ENCODE assay signal across 15 cellular contexts in the genomic region with DNA sequence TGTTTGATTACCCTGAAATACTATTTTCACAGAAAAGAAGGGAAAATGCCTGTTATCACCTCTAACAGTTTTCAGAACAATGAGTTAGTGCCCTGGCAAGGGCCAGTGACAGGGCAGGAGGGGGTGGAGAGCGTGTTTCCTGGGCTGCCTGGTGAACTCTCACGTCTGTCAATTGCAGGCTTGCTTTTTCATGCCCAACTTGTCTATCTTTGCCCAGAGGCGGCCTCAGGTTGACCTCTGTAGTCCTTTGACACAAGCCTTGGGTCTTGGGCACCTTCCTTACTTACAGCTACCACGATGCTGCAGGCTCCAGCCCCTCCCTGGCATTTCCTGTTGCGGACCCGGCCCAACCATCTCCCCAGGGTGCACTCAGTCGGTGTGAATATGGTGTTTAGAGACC. TPM values are rescaled to one million over a fixed set of nuclear protein-coding genes. Genes with fewer than 3 reads are reported as not detected.
DNase-seq lines count a peak whose midpoint lies in the region; ATAC-seq and TF ChIP-seq lines count a peak whose summit lies in the region.
"Had no signal": no experiment of that assay in that cellular context is flagged by ENCODE, and none has a peak within 500 bp of the region (broad histone marks: within the 10 kb centered on the region; RNA-seq: fewer than 3 reads in every experiment).

No MANE protein-coding gene starts in this region.

- intact Hi-C loops in dorsolateral prefrontal cortex (cut with DNase I) = no loop called here

- H3K4me3 Mint-ChIP-seq in activated naive CD4-positive, alpha-beta T cell treated with anti-CD3 and anti-CD28 coated beads, Interleukin-2, amount 10 ng/mL, durations not matched to agents 7 days and 5 days = no peak overlapping the region
- H3K4me3 Mint-ChIP-seq in stimulated activated effector memory CD8-positive, alpha-beta T cell treated with anti-CD3 and anti-CD28 coated beads, Interleukin-12 subunit alpha, Interleukin-12 subunit beta, amount 100 ng/mL, for 72 hours = no peak overlapping the region
- H3K4me3 Mint-ChIP-seq: central memory CD8-positive, alpha-beta T cell had no signal

- no peaks in the 10 kb centered on the region for H3K27me3 Mint-ChIP-seq in activated naive CD4-positive, alpha-beta T cell treated with anti-CD3 and anti-CD28 coated beads, Interleukin-2, amount 10 ng/mL, durations not matched to agents 7 days and 5 days
- H3K27me3 Mint-ChIP-seq: central memory CD8-positive, alpha-beta T cell had no signal

- no peak overlapping the region for H3K4me3 ChIP-seq in RWPE2 (ENCODE audit: severe bottlenecking)
- H3K4me3 ChIP-seq in dorsolateral prefrontal cortex = no peak overlapping the region
- H3K4me3 ChIP-seq: psoas muscle had no signal

- TF ChIP-seq CTCF in RWPE2 (IDR thresholded peaks at IDR 0.05; ENCODE audit: poor library complexity, severe bottlenecking) (no peak), dorsolateral prefrontal cortex (IDR thresholded peaks at IDR 0.05 in 54 of 56, conservative IDR thresholded peaks at IDR 0.05 in 2 of 56; ENCODE audit: low read depth in 1 of 56, partially characterized antibody in 56 of 56) (no peak)

- H3K27ac Mint-ChIP-seq in activated naive CD4-positive, alpha-beta T cell treated with anti-CD3 and anti-CD28 coated beads, Interleukin-2, amount 10 ng/mL, durations not matched to agents 7 days and 5 days = peak overlapping the region; percentile 94
- H3K27ac Mint-ChIP-seq in stimulated activated effector memory CD8-positive, alpha-beta T cell treated with anti-CD3 and anti-CD28 coated beads, Interleukin-12 subunit alpha, Interleukin-12 subunit beta, amount 100 ng/mL, for 72 hours = peak overlapping the region; percentile 77

- H3K27ac ChIP-seq in RWPE2 (ENCODE audit: poor library complexity, severe bottlenecking) (peak overlapping the region; percentile 80), dorsolateral prefrontal cortex (peak overlapping the region in 1 of 59 donors; percentile 37)
- H3K27ac ChIP-seq: psoas muscle had no signal

- H3K27me3 ChIP-seq in RWPE2 (ENCODE audit: insufficient read depth, poor library complexity, severe bottlenecking) (no peaks in the 10 kb centered on the region), dorsolateral prefrontal cortex (no peaks in the 10 kb centered on the region)
- H3K27me3 ChIP-seq: BE2C had no signal

- peaks cover 26% of the 10 kb centered on the region for H3K36me3 Mint-ChIP-seq in activated naive CD4-positive, alpha-beta T cell treated with anti-CD3 and anti-CD28 coated beads, Interleukin-2, amount 10 ng/mL, durations not matched to agents 7 days and 5 days
- H3K36me3 Mint-ChIP-seq in stimulated activated effector memory CD8-positive, alpha-beta T cell treated with anti-CD3 and anti-CD28 coated beads, Interleukin-12 subunit alpha, Interleukin-12 subunit beta, amount 100 ng/mL, for 72 hours = peaks cover 28% of the 10 kb centered on the region

- peaks cover 67% of the 10 kb centered on the region for H3K4me1 Mint-ChIP-seq in activated naive CD4-positive, alpha-beta T cell treated with anti-CD3 and anti-CD28 coated beads, Interleukin-2, amount 10 ng/mL, durations not matched to agents 7 days and 5 days
- H3K4me1 Mint-ChIP-seq in stimulated activated effector memory CD8-positive, alpha-beta T cell treated with anti-CD3 and anti-CD28 coated beads, Interleukin-12 subunit alpha, Interleukin-12 subunit beta, amount 100 ng/mL, for 72 hours = peaks cover 34% of the 10 kb centered on the region

- H3K36me3 ChIP-seq in RWPE2 (ENCODE audit: low read depth) = peaks cover 24% of the 10 kb centered on the region

- peak; percentile 54 for ATAC-seq in RWPE2 (ENCODE audit: low read depth)
- no peak for ATAC-seq in stimulated activated effector memory CD8-positive, alpha-beta T cell treated with anti-CD3 and anti-CD28 coated beads, Interleukin-12 subunit alpha, Interleukin-12 subunit beta, amount 100 ng/mL, for 72 hours
- ATAC-seq: psoas muscle had no signal

- peak; percentile 43 for DNase-seq in activated naive CD4-positive, alpha-beta T cell treated with anti-CD3 and anti-CD28 coated beads, Interleukin-2, amount 10 ng/mL, durations not matched to agents 7 days and 5 days
- DNase-seq in activated naive CD4-positive, alpha-beta T cell treated with anti-CD3 and anti-CD28 coated beads, Interleukin-2, amount 50 U/mL, for 16 hours = no peak
- DNase-seq in RWPE2 (ENCODE audit: low spot score) = no peak
- peak; percentile 14 for DNase-seq in dermis blood vessel endothelial cell
- DNase-seq in stimulated activated effector memory CD8-positive, alpha-beta T cell treated with anti-CD3 and anti-CD28 coated beads, Interleukin-12 subunit alpha, Interleukin-12 subunit beta, amount 100 ng/mL, for 72 hours (ENCODE audit: low spot score in 2 of 2) = no peak
- no peak for DNase-seq in AG20443 (ENCODE audit: low spot score)
- DNase-seq in germinal center (ENCODE audit: low spot score) = no peak
- no peak for DNase-seq in dorsolateral prefrontal cortex
- DNase-seq: activated effector memory CD4-positive, alpha-beta T cell treated with anti-CD3 and anti-CD28 coated beads, Interleukin-2, amount 50 U/mL, for 16 hours; BE2C; midbrain; NCI-H526 treated with DMSO at 0.1 percent for 48 hours; psoas muscle; SIG-M5 had no signal

- peaks cover 34% of the 10 kb centered on the region for H3K4me1 ChIP-seq in RWPE2 (ENCODE audit: insufficient read depth, poor library complexity, severe bottlenecking)

- H3K9me3 ChIP-seq in RWPE2 (ENCODE audit: severe bottlenecking) = no peaks in the 10 kb centered on the region
- H3K9me3 ChIP-seq: BE2C, psoas muscle had no signal

- no peaks in the 10 kb centered on the region for H3K9me3 Mint-ChIP-seq in activated naive CD4-positive, alpha-beta T cell treated with anti-CD3 and anti-CD28 coated beads, Interleukin-2, amount 10 ng/mL, durations not matched to agents 7 days and 5 days
- H3K9me3 Mint-ChIP-seq in stimulated activated effector memory CD8-positive, alpha-beta T cell treated with anti-CD3 and anti-CD28 coated beads, Interleukin-12 subunit alpha, Interleukin-12 subunit beta, amount 100 ng/mL, for 72 hours = no peaks in the 10 kb centered on the region
- H3K9me3 Mint-ChIP-seq: central memory CD8-positive, alpha-beta T cell had no signal

- CTCF ChIA-PET in activated naive CD4-positive, alpha-beta T cell treated with anti-CD3 and anti-CD28 coated beads, Interleukin-2, amount 10 ng/mL, durations not matched to agents 7 days and 5 days (lab: Charles Lee) = interaction anchor here (1.1 to 1.3 kb wide), 3 partner anchors 11 to 85 kb away, joined by 3 read pairs; no protein-coding TSS in a partner anchor

RNA-seq across cellular contexts. Expression of gene CEL, which starts 2.2 kb away (rescaled TPM):
- total RNA-seq in dermis blood vessel endothelial cell = 0.14 and 0.17 TPM in 2 replicates
- 1 to 10 TPM in 107 of 120 experiments, under 1 TPM in 13; 0.64 to 7.6 (median 2.1) TPM for total RNA-seq in dorsolateral prefrontal cortex

RNA-seq across cellular contexts. Expression of gene GTF3C5, which starts 28.8 kb away (rescaled TPM):
- total RNA-seq in dermis blood vessel endothelial cell (53.3 and 59.2 TPM in 2 replicates), dorsolateral prefrontal cortex (10 to 100 TPM; 37.5 to 98.9 (median 61.0) TPM)

Comparison
In these comparisons a context has a peak if more than half of its experiments do, and no peak if none do; other contexts are left out.
1. DNase-seq: peak in activated naive CD4-positive, alpha-beta T cell treated with anti-CD3 and anti-CD28 coated beads, Interleukin-2, amount 10 ng/mL, durations not matched to agents 7 days and 5 days (single experiment) and dermis blood vessel endothelial cell (single experiment); none in activated naive CD4-positive, alpha-beta T cell treated with anti-CD3 and anti-CD28 coated beads, Interleukin-2, amount 50 U/mL, for 16 hours (single experiment), RWPE2 (single experiment), stimulated activated effector memory CD8-positive, alpha-beta T cell treated with anti-CD3 and anti-CD28 coated beads, Interleukin-12 subunit alpha, Interleukin-12 subunit beta, amount 100 ng/mL, for 72 hours (0 of 2), AG20443 (single experiment), germinal center (single experiment) and dorsolateral prefrontal cortex (0 of 10).